8 cellular contexts compared by ENCODE assay signal in the genomic region with DNA sequence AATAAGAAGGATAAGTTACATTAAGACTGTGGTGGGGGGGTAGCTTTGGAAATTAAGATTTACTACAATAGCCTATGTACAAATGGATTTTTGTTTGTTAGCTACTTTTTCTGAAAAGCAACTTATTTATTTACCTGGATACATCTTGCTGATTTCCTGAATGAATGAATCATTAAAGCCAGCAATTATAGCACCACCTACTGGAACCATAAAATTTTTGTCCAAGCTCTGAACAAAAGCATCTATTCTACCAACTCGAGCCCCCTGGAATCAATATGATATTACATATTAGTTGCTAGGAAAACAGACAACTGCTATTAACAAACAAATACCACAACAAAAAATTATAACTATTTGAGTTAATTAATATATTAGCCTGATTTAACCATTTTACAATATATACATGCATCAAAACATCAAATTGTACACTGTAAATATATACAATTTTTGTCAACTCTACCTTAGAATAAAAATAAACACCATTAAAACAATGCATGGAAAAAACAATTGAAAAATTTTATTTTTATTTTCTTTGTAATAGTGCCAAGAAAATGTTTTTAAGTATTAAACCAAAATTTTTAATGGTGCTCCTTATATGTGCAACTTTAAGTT. TPM values are rescaled to one million over a fixed set of nuclear protein-coding genes. Genes with fewer than 3 reads are reported as not detected.
A peak's percentile ranks its signal among the peaks of the same experiment; 100 is the strongest.
DNase-seq lines count a peak whose midpoint lies in the region; ATAC-seq and TF ChIP-seq lines count a peak whose summit lies in the region.

No MANE protein-coding gene starts in this region.

- no peaks in the 10 kb centered on the region for H3K27me3 ChIP-seq in SK-N-SH (ENCODE audit: insufficient read depth)

- H3K27ac ChIP-seq in HEK293 (ENCODE audit: extremely low read depth, low read depth, low read length) (no peak overlapping the region), SK-N-SH (ENCODE audit: low read depth in 2 of 2, low read length in 1 of 2) (no peak overlapping the region), coronary artery (no peak overlapping the region)

- no peak overlapping the region for H3K9ac ChIP-seq in SK-N-SH

- TF ChIP-seq CTCF in HEK293 (tag by site-specific recombination; IDR thresholded peaks at IDR 0.05) (no peak), SK-N-SH (IDR thresholded peaks at IDR 0.05) (peak; percentile 83), coronary artery (IDR thresholded peaks at IDR 0.05) (no peak)

- no peak overlapping the region for H2AFZ ChIP-seq in SK-N-SH (ENCODE audit: low read depth)

- no peak for TF ChIP-seq EP300 in SK-N-SH (IDR thresholded peaks at IDR 0.05; ENCODE audit: borderline replicate concordance in 1 of 2, low read depth in 1 of 2, low read length in 1 of 2)

- H3K9me2 ChIP-seq in SK-N-SH, result no peaks in the 10 kb centered on the region

- ATAC-seq in HG03025 (IDR thresholded peaks at IDR 0.05; ENCODE audit: low FRiP score, unreplicated experiment) (no peak), GM21367 (IDR thresholded peaks at IDR 0.05; ENCODE audit: unreplicated experiment) (no peak)

- CTCF ChIA-PET in HEK293 (lab: Yijun Ruan, JAX) (interaction anchor here (0.6 to 2.2 kb wide), 19 partner anchors 9 to 551 kb away, joined by 3 to 15 read pairs (median 4); no protein-coding TSS in a partner anchor), SK-N-SH (lab: Yijun Ruan, JAX) (interaction anchor here (0.6 to 2.7 kb wide), 22 partner anchors 9 to 647 kb away, joined by 3 to 50 read pairs (median 4); partner anchors contain the start of gene SEPSECS)

- POLR2A ChIA-PET in HEK293 (lab: Yijun Ruan, JAX) (no interaction called here), SK-N-SH (lab: Yijun Ruan, JAX) (interaction anchor here (0.7 kb wide), 1 partner anchor 107 kb away, joined by 3 read pairs; no protein-coding TSS in a partner anchor)

- H3F3A ChIP-seq in SK-N-SH (replicated peaks; ENCODE audit: insufficient read depth), result no peaks in the 10 kb centered on the region

- no peaks in the 10 kb centered on the region for H3K36me3 ChIP-seq in HEK293 (ENCODE audit: control insufficient read depth in 2 of 2, insufficient read depth in 1 of 2, low read length in 2 of 2)
- H3K36me3 ChIP-seq in SK-N-SH (replicated peaks in 1 of 2; ENCODE audit: control insufficient read depth in 1 of 2, insufficient read depth in 2 of 2, low read length in 1 of 2), result peaks cover 3 to 9% of the 10 kb centered on the region in 2 experiments

- WGBS in SK-N-SH (ENCODE audit: low lambda C conversion rate), result 3% methylated on average over 1 of the region's 1 CpG

- H4K20me1 ChIP-seq in SK-N-SH (ENCODE audit: insufficient read depth), result no peaks in the 10 kb centered on the region

- H3K9me3 ChIP-seq in HEK293 (ENCODE audit: control insufficient read depth, insufficient read depth, low read depth, low read length) (no peaks in the 10 kb centered on the region), SK-N-SH (no peaks in the 10 kb centered on the region)

- TF ChIP-seq RAD21 in SK-N-SH (IDR thresholded peaks at IDR 0.05; ENCODE audit: low read length), result peak; percentile 70

- no peaks in the 10 kb centered on the region for H3K4me1 ChIP-seq in HEK293 (ENCODE audit: control insufficient read depth, insufficient read depth, low read length)
- H3K4me1 ChIP-seq in SK-N-SH (ENCODE audit: control insufficient read depth in 1 of 2, insufficient read depth in 2 of 2, low read depth in 1 of 2, low read length in 1 of 2), result no peaks in the 10 kb centered on the region

- H3K79me2 ChIP-seq in SK-N-SH (ENCODE audit: insufficient read depth), result no peaks in the 10 kb centered on the region

- H3K4me2 ChIP-seq in SK-N-SH, result no peak overlapping the region

- peak; percentile 12 for DNase-seq in COR-L47 (lab: John Stamatoyannopoulos, UW)
- peak; percentile 43 for DNase-seq in SK-N-SH
- DNase-seq in hepatic stellate cell (ENCODE audit: low spot score), result peak; percentile 9
- DNase-seq in NCI-H128 (lab: John Stamatoyannopoulos, UW; ENCODE audit: unreplicated experiment), result no peak
- DNase-seq in coronary artery (ENCODE audit: low spot score), result no peak

- H3K4me3 ChIP-seq in HEK293 (ENCODE audit: low read depth, low read length) (no peak overlapping the region), SK-N-SH (ENCODE audit: low read depth in 2 of 2, low read length in 1 of 2) (no peak overlapping the region), coronary artery (no peak overlapping the region)

TF ChIP-seq in HEK293, 187 proteins besides CTCF, POLR2A, EP300 and RAD21:
- TF ChIP-seq ZNF654 (tag by site-specific recombination; IDR thresholded peaks at IDR 0.05; ENCODE audit: low read depth) (peak; percentile 35), KLF10 (tag by site-specific recombination; IDR thresholded peaks at IDR 0.05) (no peak)

TF ChIP-seq in SK-N-SH, 30 proteins besides CTCF, POLR2A, EP300 and RAD21:
- TF ChIP-seq SMC3 (IDR thresholded peaks at IDR 0.05; ENCODE audit: low read depth, low read length), result peak; percentile 38
- TF ChIP-seq, protein P1, sequence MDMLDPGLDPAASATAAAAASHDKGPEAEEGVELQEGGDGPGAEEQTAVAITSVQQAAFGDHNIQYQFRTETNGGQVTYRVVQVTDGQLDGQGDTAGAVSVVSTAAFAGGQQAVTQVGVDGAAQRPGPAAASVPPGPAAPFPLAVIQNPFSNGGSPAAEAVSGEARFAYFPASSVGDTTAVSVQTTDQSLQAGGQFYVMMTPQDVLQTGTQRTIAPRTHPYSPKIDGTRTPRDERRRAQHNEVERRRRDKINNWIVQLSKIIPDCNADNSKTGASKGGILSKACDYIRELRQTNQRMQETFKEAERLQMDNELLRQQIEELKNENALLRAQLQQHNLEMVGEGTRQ (IDR thresholded peaks at IDR 0.05; ENCODE audit: borderline replicate concordance, low read depth, low read length), result no peak
- TF ChIP-seq YY1 (IDR thresholded peaks at IDR 0.05; ENCODE audit: low read depth), result no peak
- no peak for TF ChIP-seq FOSL2 (IDR thresholded peaks at IDR 0.05; ENCODE audit: borderline replicate concordance, low read depth)

RNA-seq across cellular contexts. Expression of gene SEPSECS, which starts 15.3 kb away (rescaled TPM):
- 2.0 and 2.7 TPM in 2 replicates for polyA plus RNA-seq in SK-N-SH (2012; rRNA removed)
- 2.4 TPM in 2 replicates for polyA plus RNA-seq in SK-N-SH (2012; cell fraction: cytosol; rRNA removed)
- 2.4 and 6.8 TPM in 2 replicates for polyA plus RNA-seq in SK-N-SH (2012; cell fraction: nucleus; rRNA removed)

Comparison
In these comparisons a context has a peak if more than half of its experiments do, and no peak if none do; other contexts are left out.
1. DNase-seq: peak in COR-L47 (single experiment), SK-N-SH (single experiment) and hepatic stellate cell (single experiment); none in NCI-H128 (single experiment) and coronary artery (single experiment).